Comparison of ENCODE assay signal across 11 cellular contexts in the genomic region with DNA sequence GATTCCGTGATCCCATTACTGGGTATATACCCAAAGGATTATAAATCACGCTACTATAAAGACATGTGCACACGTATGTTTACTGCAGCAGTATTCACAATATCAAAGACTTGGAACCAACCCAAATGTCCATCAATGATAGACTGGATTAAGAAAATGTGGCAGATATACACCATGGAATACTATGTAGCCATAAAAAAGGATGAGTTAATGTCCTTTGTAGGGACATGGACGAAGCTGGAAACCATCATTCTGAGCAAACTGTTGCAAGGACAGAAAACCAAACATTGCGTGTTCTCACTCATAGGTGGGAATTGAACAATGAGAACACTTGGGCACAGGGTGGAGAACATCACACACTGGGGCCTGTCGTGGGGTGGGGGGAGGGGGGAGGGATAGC. TPM values are rescaled to one million over a fixed set of nuclear protein-coding genes. Genes with fewer than 3 reads are reported as not detected.
"Had no signal": no experiment of that assay in that cellular context is flagged by ENCODE, and none has a peak within 500 bp of the region (broad histone marks: within the 10 kb centered on the region; RNA-seq: fewer than 3 reads in every experiment).

No MANE protein-coding gene starts in this region.

RNA-seq across cellular contexts. Expression of gene ATP2B2, which starts 35.0 kb away (rescaled TPM):
- total RNA-seq: activated naive CD4-positive, alpha-beta T cell treated with anti-CD3 and anti-CD28 coated beads for 36 hours; activated naive CD4-positive, alpha-beta T cell treated with anti-CD3 and anti-CD28 coated beads, Interleukin-2, amount 50 U/mL, for 72 hours; activated naive CD8-positive, alpha-beta T cell treated with anti-CD3 and anti-CD28 coated beads for 36 hours; activated naive CD8-positive, alpha-beta T cell treated with anti-CD3 and anti-CD28 coated beads, Interleukin-2, amount 10 ng/mL, durations not matched to agents 7 days and 5 days; activated T-cell treated with anti-CD3 and anti-CD28 coated beads, Interleukin-2, amount 50 U/mL, for 72 hours; activated T-helper 1 cell treated with anti-CD3 and anti-CD28 coated beads, Interleukin-12 subunit alpha, Interleukin-12 subunit beta, Interleukin-2, Interleukin-4 antibody, amounts not matched to agents 30 ng/mL and 10 ng/mL and 1 ng/mL, durations not matched to agents 14 hours and 24 hours and 36 hours; activated T-helper 17 cell treated with anti-CD3 and anti-CD28 coated beads, Interleukin-2, amount 50 U/mL, for 72 hours; activated T-helper 2 cell treated with anti-CD3 and anti-CD28 coated beads, Interferon-gamma antibody, Interleukin-2, Interleukin-4, amounts not matched to agents 10 μg/mL and 5 μg/mL and 100 μg/mL, durations not matched to agents 14 hours and 24 hours and 36 hours; ascending aorta; bronchial epithelial cell had no signal
- polyA plus RNA-seq: aorta had no signal
